Comparison of ENCODE assay signal across 13 cellular contexts in genomic region chr3:152155654-152156053, GRCh38.
"Had no signal": no experiment of that assay in that cellular context is flagged by ENCODE, and none has a peak within 500 bp of the region (broad histone marks: within the 10 kb centered on the region; RNA-seq: fewer than 3 reads in every experiment).

No MANE protein-coding gene starts in this region.

- H3K9me3 ChIP-seq: mucosa of descending colon, ovary had no signal

- H3K4me1 ChIP-seq: left lung had no signal

- H3K27me3 ChIP-seq: left lung, stomach had no signal

- DNase-seq: activated CD4-positive, alpha-beta memory T cell treated with anti-CD3 and anti-CD28 coated beads for 36 hours; activated CD4-positive, CD25-positive, alpha-beta regulatory T cell treated with anti-CD3 and anti-CD28 coated beads, Interleukin-2, amount 50 U/mL, for 72 hours; activated effector memory CD4-positive, alpha-beta T cell treated with anti-CD3 and anti-CD28 coated beads, Interleukin-2, amount 50 U/mL, for 16 hours; activated T-cell treated with anti-CD3 and anti-CD28 coated beads, Interleukin-2, amount 50 U/mL, for 4 hours; foreskin melanocyte; left lung; mucosa of descending colon; nephron progenitor cell; ovary; stimulated activated CD4-positive, alpha-beta T cell treated with anti-CD3 and anti-CD28 coated beads, Interleukin-4, amount 100 ng/mL, for 4 hours; stomach; SW 1271 had no signal

- H3K36me3 ChIP-seq: left lung, ovary, stomach had no signal

- H3K4me3 ChIP-seq: left lung, mucosa of descending colon, ovary, stomach had no signal

- ATAC-seq: activated naive CD4-positive, alpha-beta T cell treated with anti-CD3 and anti-CD28 coated beads, Interleukin-2, amount 50 U/mL, for 72 hours; activated T-cell treated with anti-CD3 and anti-CD28 coated beads, Interleukin-2, amount 50 U/mL, for 4 hours; left lung; mucosa of descending colon had no signal

- H3K27ac ChIP-seq: left lung, ovary had no signal
